In the genomic region with DNA sequence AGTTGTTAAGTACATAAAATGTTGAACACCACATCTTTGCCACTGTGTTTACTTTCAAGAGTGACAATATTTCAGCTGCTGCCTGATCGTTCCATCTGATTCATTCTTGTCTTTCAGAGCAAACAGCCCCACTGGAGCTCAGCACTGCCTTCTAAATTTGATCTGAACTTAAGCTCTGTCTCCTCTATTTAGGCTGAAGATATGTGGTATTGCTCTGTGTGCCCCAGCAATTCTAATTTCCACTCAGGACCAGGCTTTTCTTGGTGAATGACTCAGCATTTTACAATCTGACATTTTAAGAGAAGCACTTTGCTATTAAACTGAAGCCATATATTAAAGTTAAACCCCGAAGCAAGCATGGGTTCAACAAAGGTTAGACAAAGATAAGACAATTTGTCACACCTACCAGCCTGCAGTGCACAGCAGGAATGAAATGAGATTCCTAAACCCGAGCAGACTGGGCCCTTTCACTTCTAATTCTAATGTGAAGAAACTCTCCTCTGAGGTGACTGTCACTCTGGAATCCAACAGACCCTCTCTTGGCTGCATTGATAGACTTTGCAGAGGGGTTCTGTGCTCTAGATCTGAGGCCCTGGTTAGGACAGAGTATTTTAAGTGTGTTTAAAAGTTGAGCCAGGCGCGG, we compare ENCODE assay signal across 1 cellular context.
TF ChIP-seq lines count a peak whose summit lies in the region.

No MANE protein-coding gene starts in this region.

TF ChIP-seq in K562, 482 proteins besides CTCF, POLR2A, EP300 and RAD21 (continued from another document):
- TF ChIP-seq, protein P1, sequence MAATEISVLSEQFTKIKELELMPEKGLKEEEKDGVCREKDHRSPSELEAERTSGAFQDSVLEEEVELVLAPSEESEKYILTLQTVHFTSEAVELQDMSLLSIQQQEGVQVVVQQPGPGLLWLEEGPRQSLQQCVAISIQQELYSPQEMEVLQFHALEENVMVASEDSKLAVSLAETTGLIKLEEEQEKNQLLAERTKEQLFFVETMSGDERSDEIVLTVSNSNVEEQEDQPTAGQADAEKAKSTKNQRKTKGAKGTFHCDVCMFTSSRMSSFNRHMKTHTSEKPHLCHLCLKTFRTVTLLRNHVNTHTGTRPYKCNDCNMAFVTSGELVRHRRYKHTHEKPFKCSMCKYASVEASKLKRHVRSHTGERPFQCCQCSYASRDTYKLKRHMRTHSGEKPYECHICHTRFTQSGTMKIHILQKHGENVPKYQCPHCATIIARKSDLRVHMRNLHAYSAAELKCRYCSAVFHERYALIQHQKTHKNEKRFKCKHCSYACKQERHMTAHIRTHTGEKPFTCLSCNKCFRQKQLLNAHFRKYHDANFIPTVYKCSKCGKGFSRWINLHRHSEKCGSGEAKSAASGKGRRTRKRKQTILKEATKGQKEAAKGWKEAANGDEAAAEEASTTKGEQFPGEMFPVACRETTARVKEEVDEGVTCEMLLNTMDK (IDR thresholded peaks at IDR 0.05; ENCODE audit: borderline replicate concordance, insufficient read depth, low read depth, low read length, poor library complexity, severe bottlenecking) = no peak
- TF ChIP-seq LEF1 (IDR thresholded peaks at IDR 0.05) (no peak), BACH1 (tag; IDR thresholded peaks at IDR 0.05) (peak; percentile 77; the same call in 1 of the 2 replicates), LARP7 (IDR thresholded peaks at IDR 0.05) (no peak), FOXK2 (conservative IDR thresholded peaks at IDR 0.05 in 1 of 2, IDR thresholded peaks at IDR 0.05 in 1 of 2; ENCODE audit: low read depth in 2 of 2) (no peak), ZNF239 (CRISPR knock-in tag; IDR thresholded peaks at IDR 0.05) (no peak), NFE2L1 (tag; IDR thresholded peaks at IDR 0.05; ENCODE audit: borderline replicate concordance, low read depth) (peak; percentile 96), DPF2 (IDR thresholded peaks at IDR 0.05) (peak; percentile 29; the same call in 1 of the 2 replicates), SMARCA4 (IDR thresholded peaks at IDR 0.05) (peak; percentile 38; the same call in 1 of the 2 replicates), ARID1B (IDR thresholded peaks at IDR 0.05) (0 out of 2 replicates have a peak, but pooled peaks have one; percentile 30), MIER1 (IDR thresholded peaks at IDR 0.05; ENCODE audit: low read depth) (no peak), HDAC6 (IDR thresholded peaks at IDR 0.05; ENCODE audit: low read depth, low read length) (no peak), NBN (IDR thresholded peaks at IDR 0.05; ENCODE audit: low read depth) (no peak), MEIS2 (IDR thresholded peaks at IDR 0.05; ENCODE audit: partially characterized antibody) (no peak), BCOR (IDR thresholded peaks at IDR 0.05) (no peak), MAFK (IDR thresholded peaks at IDR 0.05; ENCODE audit: low read length) (peak; percentile 92), BDP1 (IDR thresholded peaks at IDR 0.05; ENCODE audit: insufficient read depth, insufficient read length) (no peak), TOE1 (IDR thresholded peaks at IDR 0.05; ENCODE audit: borderline replicate concordance) (no peak), TOE1 (CRISPR knock-in tag; IDR thresholded peaks at IDR 0.05; ENCODE audit: borderline replicate concordance, low read depth) (no peak), CBX8 (IDR thresholded peaks at IDR 0.05; ENCODE audit: borderline replicate concordance, extremely low read depth, low read depth, low read length, poor library complexity, severe bottlenecking) (no peak), MAFF (IDR thresholded peaks at IDR 0.05; ENCODE audit: low read length) (peak; percentile 97), MBD2 (IDR thresholded peaks at IDR 0.05; ENCODE audit: borderline replicate concordance, low read depth) (no peak), NFE2 (IDR thresholded peaks at IDR 0.05; ENCODE audit: low read depth) (peak; percentile 93), MTA1 (IDR thresholded peaks at IDR 0.05; ENCODE audit: borderline replicate concordance) (no peak), FOXA3 (CRISPR knock-in tag; conservative IDR thresholded peaks at IDR 0.05 in 1 of 2, IDR thresholded peaks at IDR 0.05 in 1 of 2) (no peak), ZNF316 (IDR thresholded peaks at IDR 0.05) (peak; percentile 93), GATAD2B (IDR thresholded peaks at IDR 0.05; ENCODE audit: borderline replicate concordance) (0 out of 2 replicates have a peak, but pooled peaks have one; percentile 31), GTF2F1 (IDR thresholded peaks at IDR 0.05; ENCODE audit: low read depth, low read length) (no peak)
- TF ChIP-seq, protein P2, sequence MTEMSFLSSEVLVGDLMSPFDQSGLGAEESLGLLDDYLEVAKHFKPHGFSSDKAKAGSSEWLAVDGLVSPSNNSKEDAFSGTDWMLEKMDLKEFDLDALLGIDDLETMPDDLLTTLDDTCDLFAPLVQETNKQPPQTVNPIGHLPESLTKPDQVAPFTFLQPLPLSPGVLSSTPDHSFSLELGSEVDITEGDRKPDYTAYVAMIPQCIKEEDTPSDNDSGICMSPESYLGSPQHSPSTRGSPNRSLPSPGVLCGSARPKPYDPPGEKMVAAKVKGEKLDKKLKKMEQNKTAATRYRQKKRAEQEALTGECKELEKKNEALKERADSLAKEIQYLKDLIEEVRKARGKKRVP (CRISPR knock-in tag; IDR thresholded peaks at IDR 0.05) = no peak
- TF ChIP-seq, protein P3, sequence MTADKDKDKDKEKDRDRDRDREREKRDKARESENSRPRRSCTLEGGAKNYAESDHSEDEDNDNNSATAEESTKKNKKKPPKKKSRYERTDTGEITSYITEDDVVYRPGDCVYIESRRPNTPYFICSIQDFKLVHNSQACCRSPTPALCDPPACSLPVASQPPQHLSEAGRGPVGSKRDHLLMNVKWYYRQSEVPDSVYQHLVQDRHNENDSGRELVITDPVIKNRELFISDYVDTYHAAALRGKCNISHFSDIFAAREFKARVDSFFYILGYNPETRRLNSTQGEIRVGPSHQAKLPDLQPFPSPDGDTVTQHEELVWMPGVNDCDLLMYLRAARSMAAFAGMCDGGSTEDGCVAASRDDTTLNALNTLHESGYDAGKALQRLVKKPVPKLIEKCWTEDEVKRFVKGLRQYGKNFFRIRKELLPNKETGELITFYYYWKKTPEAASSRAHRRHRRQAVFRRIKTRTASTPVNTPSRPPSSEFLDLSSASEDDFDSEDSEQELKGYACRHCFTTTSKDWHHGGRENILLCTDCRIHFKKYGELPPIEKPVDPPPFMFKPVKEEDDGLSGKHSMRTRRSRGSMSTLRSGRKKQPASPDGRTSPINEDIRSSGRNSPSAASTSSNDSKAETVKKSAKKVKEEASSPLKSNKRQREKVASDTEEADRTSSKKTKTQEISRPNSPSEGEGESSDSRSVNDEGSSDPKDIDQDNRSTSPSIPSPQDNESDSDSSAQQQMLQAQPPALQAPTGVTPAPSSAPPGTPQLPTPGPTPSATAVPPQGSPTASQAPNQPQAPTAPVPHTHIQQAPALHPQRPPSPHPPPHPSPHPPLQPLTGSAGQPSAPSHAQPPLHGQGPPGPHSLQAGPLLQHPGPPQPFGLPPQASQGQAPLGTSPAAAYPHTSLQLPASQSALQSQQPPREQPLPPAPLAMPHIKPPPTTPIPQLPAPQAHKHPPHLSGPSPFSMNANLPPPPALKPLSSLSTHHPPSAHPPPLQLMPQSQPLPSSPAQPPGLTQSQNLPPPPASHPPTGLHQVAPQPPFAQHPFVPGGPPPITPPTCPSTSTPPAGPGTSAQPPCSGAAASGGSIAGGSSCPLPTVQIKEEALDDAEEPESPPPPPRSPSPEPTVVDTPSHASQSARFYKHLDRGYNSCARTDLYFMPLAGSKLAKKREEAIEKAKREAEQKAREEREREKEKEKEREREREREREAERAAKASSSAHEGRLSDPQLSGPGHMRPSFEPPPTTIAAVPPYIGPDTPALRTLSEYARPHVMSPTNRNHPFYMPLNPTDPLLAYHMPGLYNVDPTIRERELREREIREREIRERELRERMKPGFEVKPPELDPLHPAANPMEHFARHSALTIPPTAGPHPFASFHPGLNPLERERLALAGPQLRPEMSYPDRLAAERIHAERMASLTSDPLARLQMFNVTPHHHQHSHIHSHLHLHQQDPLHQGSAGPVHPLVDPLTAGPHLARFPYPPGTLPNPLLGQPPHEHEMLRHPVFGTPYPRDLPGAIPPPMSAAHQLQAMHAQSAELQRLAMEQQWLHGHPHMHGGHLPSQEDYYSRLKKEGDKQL (CRISPR knock-in tag; IDR thresholded peaks at IDR 0.05; ENCODE audit: borderline replicate concordance) = no peak
- TF ChIP-seq, protein P4, sequence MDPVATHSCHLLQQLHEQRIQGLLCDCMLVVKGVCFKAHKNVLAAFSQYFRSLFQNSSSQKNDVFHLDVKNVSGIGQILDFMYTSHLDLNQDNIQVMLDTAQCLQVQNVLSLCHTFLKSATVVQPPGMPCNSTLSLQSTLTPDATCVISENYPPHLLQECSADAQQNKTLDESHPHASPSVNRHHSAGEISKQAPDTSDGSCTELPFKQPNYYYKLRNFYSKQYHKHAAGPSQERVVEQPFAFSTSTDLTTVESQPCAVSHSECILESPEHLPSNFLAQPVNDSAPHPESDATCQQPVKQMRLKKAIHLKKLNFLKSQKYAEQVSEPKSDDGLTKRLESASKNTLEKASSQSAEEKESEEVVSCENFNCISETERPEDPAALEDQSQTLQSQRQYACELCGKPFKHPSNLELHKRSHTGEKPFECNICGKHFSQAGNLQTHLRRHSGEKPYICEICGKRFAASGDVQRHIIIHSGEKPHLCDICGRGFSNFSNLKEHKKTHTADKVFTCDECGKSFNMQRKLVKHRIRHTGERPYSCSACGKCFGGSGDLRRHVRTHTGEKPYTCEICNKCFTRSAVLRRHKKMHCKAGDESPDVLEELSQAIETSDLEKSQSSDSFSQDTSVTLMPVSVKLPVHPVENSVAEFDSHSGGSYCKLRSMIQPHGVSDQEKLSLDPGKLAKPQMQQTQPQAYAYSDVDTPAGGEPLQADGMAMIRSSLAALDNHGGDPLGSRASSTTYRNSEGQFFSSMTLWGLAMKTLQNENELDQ (CRISPR knock-in tag; IDR thresholded peaks at IDR 0.05; ENCODE audit: borderline replicate concordance) = no peak
- TF ChIP-seq, protein P5, sequence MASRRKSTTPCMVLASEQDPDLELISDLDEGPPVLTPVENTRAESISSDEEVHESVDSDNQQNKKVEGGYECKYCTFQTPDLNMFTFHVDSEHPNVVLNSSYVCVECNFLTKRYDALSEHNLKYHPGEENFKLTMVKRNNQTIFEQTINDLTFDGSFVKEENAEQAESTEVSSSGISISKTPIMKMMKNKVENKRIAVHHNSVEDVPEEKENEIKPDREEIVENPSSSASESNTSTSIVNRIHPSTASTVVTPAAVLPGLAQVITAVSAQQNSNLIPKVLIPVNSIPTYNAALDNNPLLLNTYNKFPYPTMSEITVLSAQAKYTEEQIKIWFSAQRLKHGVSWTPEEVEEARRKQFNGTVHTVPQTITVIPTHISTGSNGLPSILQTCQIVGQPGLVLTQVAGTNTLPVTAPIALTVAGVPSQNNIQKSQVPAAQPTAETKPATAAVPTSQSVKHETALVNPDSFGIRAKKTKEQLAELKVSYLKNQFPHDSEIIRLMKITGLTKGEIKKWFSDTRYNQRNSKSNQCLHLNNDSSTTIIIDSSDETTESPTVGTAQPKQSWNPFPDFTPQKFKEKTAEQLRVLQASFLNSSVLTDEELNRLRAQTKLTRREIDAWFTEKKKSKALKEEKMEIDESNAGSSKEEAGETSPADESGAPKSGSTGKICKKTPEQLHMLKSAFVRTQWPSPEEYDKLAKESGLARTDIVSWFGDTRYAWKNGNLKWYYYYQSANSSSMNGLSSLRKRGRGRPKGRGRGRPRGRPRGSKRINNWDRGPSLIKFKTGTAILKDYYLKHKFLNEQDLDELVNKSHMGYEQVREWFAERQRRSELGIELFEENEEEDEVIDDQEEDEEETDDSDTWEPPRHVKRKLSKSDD (conservative IDR thresholded peaks at IDR 0.05; ENCODE audit: low read length) = no peak
- TF ChIP-seq, protein P6, sequence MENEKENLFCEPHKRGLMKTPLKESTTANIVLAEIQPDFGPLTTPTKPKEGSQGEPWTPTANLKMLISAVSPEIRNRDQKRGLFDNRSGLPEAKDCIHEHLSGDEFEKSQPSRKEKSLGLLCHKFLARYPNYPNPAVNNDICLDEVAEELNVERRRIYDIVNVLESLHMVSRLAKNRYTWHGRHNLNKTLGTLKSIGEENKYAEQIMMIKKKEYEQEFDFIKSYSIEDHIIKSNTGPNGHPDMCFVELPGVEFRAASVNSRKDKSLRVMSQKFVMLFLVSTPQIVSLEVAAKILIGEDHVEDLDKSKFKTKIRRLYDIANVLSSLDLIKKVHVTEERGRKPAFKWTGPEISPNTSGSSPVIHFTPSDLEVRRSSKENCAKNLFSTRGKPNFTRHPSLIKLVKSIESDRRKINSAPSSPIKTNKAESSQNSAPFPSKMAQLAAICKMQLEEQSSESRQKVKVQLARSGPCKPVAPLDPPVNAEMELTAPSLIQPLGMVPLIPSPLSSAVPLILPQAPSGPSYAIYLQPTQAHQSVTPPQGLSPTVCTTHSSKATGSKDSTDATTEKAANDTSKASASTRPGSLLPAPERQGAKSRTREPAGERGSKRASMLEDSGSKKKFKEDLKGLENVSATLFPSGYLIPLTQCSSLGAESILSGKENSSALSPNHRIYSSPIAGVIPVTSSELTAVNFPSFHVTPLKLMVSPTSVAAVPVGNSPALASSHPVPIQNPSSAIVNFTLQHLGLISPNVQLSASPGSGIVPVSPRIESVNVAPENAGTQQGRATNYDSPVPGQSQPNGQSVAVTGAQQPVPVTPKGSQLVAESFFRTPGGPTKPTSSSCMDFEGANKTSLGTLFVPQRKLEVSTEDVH (IDR thresholded peaks at IDR 0.05; ENCODE audit: low read depth, partially characterized antibody) = no peak
- TF ChIP-seq, protein P7, sequence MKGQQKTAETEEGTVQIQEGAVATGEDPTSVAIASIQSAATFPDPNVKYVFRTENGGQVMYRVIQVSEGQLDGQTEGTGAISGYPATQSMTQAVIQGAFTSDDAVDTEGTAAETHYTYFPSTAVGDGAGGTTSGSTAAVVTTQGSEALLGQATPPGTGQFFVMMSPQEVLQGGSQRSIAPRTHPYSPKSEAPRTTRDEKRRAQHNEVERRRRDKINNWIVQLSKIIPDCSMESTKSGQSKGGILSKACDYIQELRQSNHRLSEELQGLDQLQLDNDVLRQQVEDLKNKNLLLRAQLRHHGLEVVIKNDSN (CRISPR knock-in tag; IDR thresholded peaks at IDR 0.05) = no peak
